9 cellular contexts compared by ENCODE assay signal in genomic region chr11:84719935-84720577, GRCh38.
DNase-seq lines count a peak whose midpoint lies in the region; ATAC-seq and TF ChIP-seq lines count a peak whose summit lies in the region.
"Had no signal": no experiment of that assay in that cellular context is flagged by ENCODE, and none has a peak within 500 bp of the region (broad histone marks: within the 10 kb centered on the region; RNA-seq: fewer than 3 reads in every experiment).

No MANE protein-coding gene starts in this region.

- peak; percentile 36 for ATAC-seq in left lobe of liver
- no peak for ATAC-seq in HG03442 (IDR thresholded peaks at IDR 0.05; ENCODE audit: unreplicated experiment)

- TF ChIP-seq CTCF in ascending aorta (IDR thresholded peaks at IDR 0.05): no peak
- TF ChIP-seq CTCF in suprapubic skin (IDR thresholded peaks at IDR 0.05): no peak
- TF ChIP-seq CTCF in RWPE1 (conservative IDR thresholded peaks at IDR 0.05; ENCODE audit: low read depth): no peak

- no peaks in the 10 kb centered on the region for H3K9me3 ChIP-seq in ascending aorta
- H3K9me3 ChIP-seq in suprapubic skin: no peaks in the 10 kb centered on the region
- H3K9me3 ChIP-seq: BLaER1 treated with 17β-estradiol and CSF1 and Interleukin-3, amounts not matched to agents 10 nM and 100 nM had no signal

- intact Hi-C loops in ascending aorta (cut with DNase I): no loop called here

- DNase-seq in NCI-H748 (lab: John Stamatoyannopoulos, UW; ENCODE audit: unreplicated experiment) (peak; percentile 18), NCI-H748 treated with DMSO at 0.1 percent for 48 hours (lab: John Stamatoyannopoulos, UW) (no peak), ascending aorta (ENCODE audit: low spot score in 2 of 2) (no peak), left lobe of liver (ENCODE audit: low spot score) (no peak), suprapubic skin (ENCODE audit: low spot score in 2 of 2) (no peak), RWPE1 (ENCODE audit: low spot score) (no peak), NCI-H2196 (lab: John Stamatoyannopoulos, UW; ENCODE audit: unreplicated experiment) (no peak)

- H3K27ac ChIP-seq in ascending aorta: no peak overlapping the region
- H3K27ac ChIP-seq in suprapubic skin: no peak overlapping the region
- no peak overlapping the region for H3K27ac ChIP-seq in RWPE1
- H3K27ac ChIP-seq: BLaER1 treated with 17β-estradiol and CSF1 and Interleukin-3, amounts not matched to agents 10 nM and 100 nM had no signal

- peak overlapping the region; percentile 57 to 66 for H3K4me3 ChIP-seq in ascending aorta
- peak overlapping the region; percentile 57 for H3K4me3 ChIP-seq in suprapubic skin
- H3K4me3 ChIP-seq: BLaER1 treated with 17β-estradiol and CSF1 and Interleukin-3, amounts not matched to agents 10 nM and 100 nM had no signal

- TF ChIP-seq POLR2A in suprapubic skin (IDR thresholded peaks at IDR 0.05): no peak

- H3K4me1 ChIP-seq in ascending aorta (no peaks in the 10 kb centered on the region), suprapubic skin (peaks cover 16% of the 10 kb centered on the region)

- CTCF ChIA-PET in RWPE1 (lab: Yijun Ruan, JAX): no interaction called here

- H3K27me3 ChIP-seq in ascending aorta (no peaks in the 10 kb centered on the region), suprapubic skin (peaks cover 5% of the 10 kb centered on the region)
- H3K27me3 ChIP-seq: BLaER1 treated with 17β-estradiol and CSF1 and Interleukin-3, amounts not matched to agents 10 nM and 100 nM had no signal

- POLR2A ChIA-PET in RWPE1 (lab: Yijun Ruan, JAX; ENCODE audit: low non-redundant PET): no interaction called here

- no peak for TF ChIP-seq EP300 in suprapubic skin (IDR thresholded peaks at IDR 0.05)

- WGBS in suprapubic skin: 3% methylated on average over 19 of the region's 26 CpGs

- H3K36me3 ChIP-seq in ascending aorta: no peaks in the 10 kb centered on the region
- H3K36me3 ChIP-seq in suprapubic skin: no peaks in the 10 kb centered on the region
- H3K36me3 ChIP-seq: BLaER1 treated with 17β-estradiol and CSF1 and Interleukin-3, amounts not matched to agents 10 nM and 100 nM had no signal
